ENCODE assay signal across 12 cellular contexts in the genomic region with DNA sequence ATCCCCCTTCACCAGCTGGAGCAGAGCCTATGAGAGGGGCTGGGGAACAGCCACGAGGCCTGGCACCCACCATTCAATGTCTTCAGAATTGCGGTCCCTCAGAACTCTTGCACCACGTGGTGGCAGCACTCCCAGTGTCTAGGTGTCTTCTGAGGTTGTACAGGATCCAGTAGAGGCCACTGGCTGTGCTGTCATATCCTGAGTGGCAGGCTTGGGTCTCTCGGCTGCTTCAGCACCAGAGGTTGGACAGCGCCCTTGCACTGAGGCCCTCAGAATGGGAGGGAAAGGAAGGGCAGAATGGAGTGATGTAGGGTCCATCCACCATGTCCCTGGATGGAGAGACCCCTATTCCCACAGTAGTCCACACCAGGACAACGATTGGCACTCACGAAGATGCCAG.
A peak's percentile ranks its signal among the peaks of the same experiment; 100 is the strongest.
DNase-seq lines count a peak whose midpoint lies in the region; ATAC-seq, FAIRE-seq and TF ChIP-seq lines count a peak whose summit lies in the region.
"Had no signal": no experiment of that assay in that cellular context is flagged by ENCODE, and none has a peak within 500 bp of the region (broad histone marks: within the 10 kb centered on the region; RNA-seq: fewer than 3 reads in every experiment).

No MANE protein-coding gene starts in this region.

- in situ Hi-C loops in GM12878 (cut with MboI), result no loop called here

- RAD21 ChIA-PET in GM12878 (lab: Charles Lee; ENCODE audit: unreplicated experiment), result no interaction called here

- SMC1A ChIA-PET in GM12878 (lab: Charles Lee; ENCODE audit: uncharacterized antibody, unreplicated experiment), result no interaction called here

- H3K9me3 Mint-ChIP-seq in Calu3 (ENCODE audit: low read depth, unreplicated experiment), result no peaks in the 10 kb centered on the region
- H3K9me3 Mint-ChIP-seq: memory B cell had no signal

- no peak for TF ChIP-seq EP300 in GM12878 (IDR thresholded peaks at IDR 0.05; ENCODE audit: borderline replicate concordance in 1 of 2, control insufficient read depth in 1 of 2, low read depth in 2 of 2, low read length in 2 of 2)

- TF ChIP-seq CTCF in Calu3 (IDR thresholded peaks at IDR 0.05; ENCODE audit: unreplicated experiment), result no peak
- TF ChIP-seq CTCF in GM12865 (IDR thresholded peaks at IDR 0.05; ENCODE audit: insufficient read depth, low read depth, low read length, missing control alignments), result no peak
- TF ChIP-seq CTCF in GM12878 (IDR thresholded peaks at IDR 0.05 in 2 of 3, conservative IDR thresholded peaks at IDR 0.05 in 1 of 3; ENCODE audit: control insufficient read depth in 2 of 3, extremely low read depth in 1 of 3, insufficient read depth in 1 of 3, low read depth in 3 of 3, low read length in 3 of 3), result peak in 1 of 3 experiments; percentile 8; a peak in 1 of 6 replicates

- CTCF ChIA-PET in Calu3 (lab: Charles Lee), result no interaction called here
- CTCF ChIA-PET in GM12878 (lab: Yijun Ruan, JAX), result no interaction called here

- BruUV-seq in Calu3 (replicated peaks; lab: Mats Ljungman, UMichigan) (no TSS peak), GM12878 (replicated peaks; lab: Mats Ljungman, UMichigan) (no TSS peak)

- no peaks in the 10 kb centered on the region for H3K9me3 ChIP-seq in GM12878 (replicated peaks; ENCODE audit: control insufficient read depth, insufficient read depth, low read length)
- H3K9me3 ChIP-seq: tibial nerve had no signal

- POLR2A ChIA-PET in GM12878 (lab: Charles Lee), result no interaction called here

- no peaks in the 10 kb centered on the region for H3K36me3 Mint-ChIP-seq in Calu3 (ENCODE audit: insufficient read depth, unreplicated experiment)
- H3K36me3 Mint-ChIP-seq: memory B cell had no signal

- WGBS in GM12878 (ENCODE audit: insufficient coverage, insufficient replicate concordance, low lambda C conversion rate, missing lambda C conversion rate), result 1% methylated on average over 5 of the region's 7 CpGs

- H3K4me1 ChIP-seq in GM12878 (ENCODE audit: control insufficient read depth, insufficient read depth, low read length), result no peaks in the 10 kb centered on the region
- H3K4me1 ChIP-seq: tibial nerve had no signal

- DNase-seq in Calu3 (peak; percentile 15), GM12865 (ENCODE audit: low read depth) (peak; percentile 41), NCI-H460 (ENCODE audit: extremely low read depth, low read depth) (peak; percentile 24), GM12878 (ENCODE audit: low read depth, low spot score) (no peak), H7 (no peak), GM19240 (ENCODE audit: insufficient read length, low spot score) (no peak)
- DNase-seq: effector memory CD4-positive, alpha-beta T cell; H9; NCI-H1436 treated with DMSO at 0.1 percent for 48 hours had no signal

- no peak for FAIRE-seq in GM12878 (lab: Jason Lieb, UNC)

- ATAC-seq in GM12878, result peak; percentile 24
- no peak for ATAC-seq in HG02973 (IDR thresholded peaks at IDR 0.05; ENCODE audit: unreplicated experiment)

- H4K20me1 ChIP-seq in GM12878 (ENCODE audit: control insufficient read depth, insufficient read depth), result no peaks in the 10 kb centered on the region

- TF ChIP-seq POLR2A in GM12878 (IDR thresholded peaks at IDR 0.05; ENCODE audit: low read depth, low read length), result no peak

- no peak overlapping the region for H3K27ac Mint-ChIP-seq in Calu3 (ENCODE audit: unreplicated experiment)
- H3K27ac Mint-ChIP-seq: H9, memory B cell had no signal

- no peak for TF ChIP-seq RAD21 in GM12878 (IDR thresholded peaks at IDR 0.05; ENCODE audit: insufficient read depth, low read depth, low read length)

- intact Hi-C loops in Calu3 (cut with micrococcal nuclease; ENCODE audit: unreplicated experiment) (no loop called here), GM12878 (cut with micrococcal nuclease; ENCODE audit: unreplicated experiment) (no loop called here)

- H3K4me3 Mint-ChIP-seq in Calu3 (ENCODE audit: low read depth, unreplicated experiment), result no peak overlapping the region
- H3K4me3 Mint-ChIP-seq: H9, memory B cell had no signal

- H3K27ac ChIP-seq in GM12878 (ENCODE audit: control insufficient read depth, insufficient read depth), result no peak overlapping the region
- H3K27ac ChIP-seq: tibial nerve had no signal

- no peaks in the 10 kb centered on the region for H3K36me3 ChIP-seq in GM12878 (ENCODE audit: control insufficient read depth in 2 of 2, insufficient read depth in 2 of 2, low read length in 1 of 2)
- no peaks in the 10 kb centered on the region for H3K36me3 ChIP-seq in H7 (replicated peaks; ENCODE audit: control insufficient read depth, insufficient read depth, low read length)
- H3K36me3 ChIP-seq: tibial nerve had no signal

- H3K4me3 ChIP-seq in GM12865 (ENCODE audit: low read depth, low read length) (no peak overlapping the region), GM12878 (no peak overlapping the region), H7 (ENCODE audit: insufficient read depth, low read depth, low read length) (no peak overlapping the region)
- H3K4me3 ChIP-seq: tibial nerve had no signal

- peaks cover 16% of the 10 kb centered on the region for H3K27me3 Mint-ChIP-seq in Calu3 (ENCODE audit: unreplicated experiment)

- no peak overlapping the region for H2AFZ ChIP-seq in GM12878 (ENCODE audit: control insufficient read depth, low read depth, low read length)

- no peaks in the 10 kb centered on the region for H3K79me2 ChIP-seq in GM12878 (ENCODE audit: control insufficient read depth, insufficient read depth, low read length)

- H3K4me2 ChIP-seq in GM12878 (ENCODE audit: control insufficient read depth, insufficient read depth), result no peak overlapping the region

- no peak overlapping the region for H3K9ac ChIP-seq in GM12878 (ENCODE audit: control insufficient read depth, insufficient read depth, low read length)

- H3K4me1 Mint-ChIP-seq in Calu3 (ENCODE audit: low read depth, unreplicated experiment), result no peaks in the 10 kb centered on the region
- H3K4me1 Mint-ChIP-seq: H9, memory B cell had no signal

- H3K27me3 ChIP-seq in GM12878 (replicated peaks in 1 of 2; ENCODE audit: control insufficient read depth in 2 of 2, insufficient read depth in 2 of 2, low read length in 1 of 2), result no peaks in the 10 kb centered on the region; a peak in 1 of 4 replicates
- H3K27me3 ChIP-seq in H7 (ENCODE audit: control insufficient read depth, insufficient read depth, low read length), result no peaks in the 10 kb centered on the region
- H3K27me3 ChIP-seq: tibial nerve had no signal

TF ChIP-seq in GM12878, 131 proteins besides CTCF, POLR2A, EP300 and RAD21:
- TF ChIP-seq FOS (IDR thresholded peaks at IDR 0.05; ENCODE audit: borderline replicate concordance, extremely low read depth, insufficient read length) (no peak), ATF3 (IDR thresholded peaks at IDR 0.05; ENCODE audit: borderline replicate concordance, extremely low read depth, low read depth, low read length) (no peak), USF1 (IDR thresholded peaks at IDR 0.05; ENCODE audit: borderline replicate concordance, extremely low read length, insufficient read depth, low read depth, low read length) (no peak), PAX8 (IDR thresholded peaks at IDR 0.05) (no peak)
- TF ChIP-seq, protein P1, sequence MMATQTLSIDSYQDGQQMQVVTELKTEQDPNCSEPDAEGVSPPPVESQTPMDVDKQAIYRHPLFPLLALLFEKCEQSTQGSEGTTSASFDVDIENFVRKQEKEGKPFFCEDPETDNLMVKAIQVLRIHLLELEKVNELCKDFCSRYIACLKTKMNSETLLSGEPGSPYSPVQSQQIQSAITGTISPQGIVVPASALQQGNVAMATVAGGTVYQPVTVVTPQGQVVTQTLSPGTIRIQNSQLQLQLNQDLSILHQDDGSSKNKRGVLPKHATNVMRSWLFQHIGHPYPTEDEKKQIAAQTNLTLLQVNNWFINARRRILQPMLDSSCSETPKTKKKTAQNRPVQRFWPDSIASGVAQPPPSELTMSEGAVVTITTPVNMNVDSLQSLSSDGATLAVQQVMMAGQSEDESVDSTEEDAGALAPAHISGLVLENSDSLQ (IDR thresholded peaks at IDR 0.05), result peak; percentile 41; the same call in 1 of the 2 replicates
- TF ChIP-seq, protein P2, sequence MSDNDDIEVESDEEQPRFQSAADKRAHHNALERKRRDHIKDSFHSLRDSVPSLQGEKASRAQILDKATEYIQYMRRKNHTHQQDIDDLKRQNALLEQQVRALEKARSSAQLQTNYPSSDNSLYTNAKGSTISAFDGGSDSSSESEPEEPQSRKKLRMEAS (IDR thresholded peaks at IDR 0.05; ENCODE audit: low read depth, low read length), result no peak
- TF ChIP-seq, protein P3, sequence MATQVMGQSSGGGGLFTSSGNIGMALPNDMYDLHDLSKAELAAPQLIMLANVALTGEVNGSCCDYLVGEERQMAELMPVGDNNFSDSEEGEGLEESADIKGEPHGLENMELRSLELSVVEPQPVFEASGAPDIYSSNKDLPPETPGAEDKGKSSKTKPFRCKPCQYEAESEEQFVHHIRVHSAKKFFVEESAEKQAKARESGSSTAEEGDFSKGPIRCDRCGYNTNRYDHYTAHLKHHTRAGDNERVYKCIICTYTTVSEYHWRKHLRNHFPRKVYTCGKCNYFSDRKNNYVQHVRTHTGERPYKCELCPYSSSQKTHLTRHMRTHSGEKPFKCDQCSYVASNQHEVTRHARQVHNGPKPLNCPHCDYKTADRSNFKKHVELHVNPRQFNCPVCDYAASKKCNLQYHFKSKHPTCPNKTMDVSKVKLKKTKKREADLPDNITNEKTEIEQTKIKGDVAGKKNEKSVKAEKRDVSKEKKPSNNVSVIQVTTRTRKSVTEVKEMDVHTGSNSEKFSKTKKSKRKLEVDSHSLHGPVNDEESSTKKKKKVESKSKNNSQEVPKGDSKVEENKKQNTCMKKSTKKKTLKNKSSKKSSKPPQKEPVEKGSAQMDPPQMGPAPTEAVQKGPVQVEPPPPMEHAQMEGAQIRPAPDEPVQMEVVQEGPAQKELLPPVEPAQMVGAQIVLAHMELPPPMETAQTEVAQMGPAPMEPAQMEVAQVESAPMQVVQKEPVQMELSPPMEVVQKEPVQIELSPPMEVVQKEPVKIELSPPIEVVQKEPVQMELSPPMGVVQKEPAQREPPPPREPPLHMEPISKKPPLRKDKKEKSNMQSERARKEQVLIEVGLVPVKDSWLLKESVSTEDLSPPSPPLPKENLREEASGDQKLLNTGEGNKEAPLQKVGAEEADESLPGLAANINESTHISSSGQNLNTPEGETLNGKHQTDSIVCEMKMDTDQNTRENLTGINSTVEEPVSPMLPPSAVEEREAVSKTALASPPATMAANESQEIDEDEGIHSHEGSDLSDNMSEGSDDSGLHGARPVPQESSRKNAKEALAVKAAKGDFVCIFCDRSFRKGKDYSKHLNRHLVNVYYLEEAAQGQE (IDR thresholded peaks at IDR 0.05; ENCODE audit: low read depth, low read length), result peak; percentile 79
TF ChIP-seq in GM12878: peak in this region for 2.

Comparison
In these comparisons a context has a peak if more than half of its experiments do, and no peak if none do; other contexts are left out.
1. DNase-seq: peak in Calu3 (single experiment), GM12865 (single experiment) and NCI-H460 (single experiment); none in GM12878 (single experiment), H7 (single experiment) and GM19240 (single experiment).